ENCODE assay signal across 20 cellular contexts in genomic region chr13:49933511-49933910, GRCh38. TPM values are rescaled to one million over a fixed set of nuclear protein-coding genes. Genes with fewer than 3 reads are reported as not detected.
DNase-seq lines count a peak whose midpoint lies in the region; ATAC-seq lines count a peak whose summit lies in the region.
"Had no signal": no experiment of that assay in that cellular context is flagged by ENCODE, and none has a peak within 500 bp of the region (broad histone marks: within the 10 kb centered on the region; RNA-seq: fewer than 3 reads in every experiment).

No MANE protein-coding gene starts in this region.

- H2BK120ac ChIP-seq in mesenchymal stem cell (ENCODE audit: low read depth, low read length), result no peak overlapping the region

- peaks cover 54% of the 10 kb centered on the region for H3K79me2 ChIP-seq in GM23248 (ENCODE audit: insufficient read depth)

- H3F3A ChIP-seq in GM23248 (ENCODE audit: insufficient read depth), result peaks cover 13% of the 10 kb centered on the region

- H3K27ac ChIP-seq in GM23248, result no peak overlapping the region
- no peak overlapping the region for H3K27ac ChIP-seq in mesenchymal stem cell (ENCODE audit: low read length, poor library complexity, severe bottlenecking)
- no peak overlapping the region for H3K27ac ChIP-seq in CD4-positive, alpha-beta memory T cell (ENCODE audit: low read depth, low read length)

- DNase-seq in GM23248 (no peak), amniotic epithelial cell (ENCODE audit: low read depth) (peak; percentile 45), mesenchymal stem cell (peak; percentile 52)
- DNase-seq in CD4-positive, alpha-beta memory T cell, result no peak
- DNase-seq: CD8-positive, alpha-beta memory T cell; DND-41; GDM1; GOT3; NCI-H1417; NCI-H187 treated with DMSO at 0.1 percent for 48 hours; NCI-H446; NCI-H69; SHP77; SK-N-SH had no signal

- H2AK5ac ChIP-seq in mesenchymal stem cell (ENCODE audit: low read length, severe bottlenecking), result no peak overlapping the region

- ATAC-seq in GM18873 (IDR thresholded peaks at IDR 0.05; ENCODE audit: low FRiP score, unreplicated experiment) (no peak), HG03520 (IDR thresholded peaks at IDR 0.05; ENCODE audit: unreplicated experiment) (no peak), HG02852 (IDR thresholded peaks at IDR 0.05; ENCODE audit: unreplicated experiment) (no peak)
- ATAC-seq: GM12878, HepG2 had no signal

- POLR2A ChIA-PET in CD4-positive, alpha-beta memory T cell (lab: Charles Lee; ENCODE audit: partially characterized antibody), result interaction anchor here (0.7 kb wide), 1 partner anchor 11 kb away, joined by 3 read pairs; no protein-coding TSS in a partner anchor

- H4K20me1 ChIP-seq in GM23248 (ENCODE audit: insufficient read depth), result no peaks in the 10 kb centered on the region

- no peak overlapping the region for H3K4ac ChIP-seq in mesenchymal stem cell (ENCODE audit: low read depth in 1 of 2, low read length in 2 of 2)

- no peak overlapping the region for H4K8ac ChIP-seq in mesenchymal stem cell (ENCODE audit: low read length)

- H3K9ac ChIP-seq in GM23248, result no peak overlapping the region
- no peak overlapping the region for H3K9ac ChIP-seq in mesenchymal stem cell (ENCODE audit: low read length)
- H3K9ac ChIP-seq: SK-N-SH had no signal

- H2AFZ ChIP-seq in GM23248 (no peak overlapping the region), mesenchymal stem cell (ENCODE audit: low read depth, low read length) (no peak overlapping the region)

- H3K4me1 ChIP-seq in GM23248 (ENCODE audit: insufficient read depth), result peaks cover 18% of the 10 kb centered on the region
- H3K4me1 ChIP-seq in mesenchymal stem cell (ENCODE audit: control insufficient read depth, insufficient read depth, low read depth, low read length), result peaks cover 4% of the 10 kb centered on the region
- peaks cover 19% of the 10 kb centered on the region for H3K4me1 ChIP-seq in CD4-positive, alpha-beta memory T cell (ENCODE audit: insufficient read depth, low read length)

- no peak overlapping the region for H2BK12ac ChIP-seq in mesenchymal stem cell (ENCODE audit: low read length in 2 of 2)

- H3K27me3 Mint-ChIP-seq in CD4-positive, alpha-beta memory T cell, result no peaks in the 10 kb centered on the region
- H3K27me3 Mint-ChIP-seq: B cell; CD8-positive, alpha-beta memory T cell had no signal

- H3K27me3 ChIP-seq in GM23248 (replicated peaks; ENCODE audit: insufficient read depth), result no peaks in the 10 kb centered on the region
- no peaks in the 10 kb centered on the region for H3K27me3 ChIP-seq in mesenchymal stem cell (ENCODE audit: control insufficient read depth in 1 of 2, insufficient read depth in 1 of 2, low read length in 2 of 2)
- no peaks in the 10 kb centered on the region for H3K27me3 ChIP-seq in CD4-positive, alpha-beta memory T cell (ENCODE audit: insufficient read depth, low read length)

- H3K14ac ChIP-seq in mesenchymal stem cell (ENCODE audit: low read length in 2 of 2), result no peak overlapping the region

- H3K9me3 ChIP-seq in GM23248 (ENCODE audit: low read depth) (no peaks in the 10 kb centered on the region), mesenchymal stem cell (ENCODE audit: control insufficient read depth, low read length) (no peaks in the 10 kb centered on the region)
- H3K9me3 ChIP-seq in CD4-positive, alpha-beta memory T cell (ENCODE audit: control insufficient read depth in 1 of 2, low read length in 2 of 2), result no peaks in the 10 kb centered on the region
- H3K9me3 ChIP-seq: SK-N-SH had no signal

- H3K4me3 ChIP-seq in GM23248 (peak overlapping the region; percentile 22; the same call in 1 of the 2 replicates), mesenchymal stem cell (ENCODE audit: insufficient read depth in 1 of 2, low read depth in 1 of 2, low read length in 2 of 2) (no peak overlapping the region)
- H3K4me3 ChIP-seq in CD4-positive, alpha-beta memory T cell (ENCODE audit: low read length in 2 of 2), result no peak overlapping the region
- H3K4me3 ChIP-seq: GM12878 had no signal

- H3K9me3 Mint-ChIP-seq in CD4-positive, alpha-beta memory T cell, result no peaks in the 10 kb centered on the region

- H3K36me3 ChIP-seq in GM23248 (ENCODE audit: low read depth) (peaks cover 4% of the 10 kb centered on the region; the same call in 1 of the 2 replicates), mesenchymal stem cell (ENCODE audit: control insufficient read depth in 1 of 2, insufficient read depth in 2 of 2, low read depth in 1 of 2, low read length in 2 of 2) (peaks cover 0 to 15% of the 10 kb centered on the region in 2 experiments)
- H3K36me3 ChIP-seq in CD4-positive, alpha-beta memory T cell (ENCODE audit: insufficient read depth, low read length), result no peaks in the 10 kb centered on the region

- no peaks in the 10 kb centered on the region for H3K9me2 ChIP-seq in GM23248 (ENCODE audit: insufficient read depth)
- H3K9me2 ChIP-seq: SK-N-SH had no signal

- H4K91ac ChIP-seq in mesenchymal stem cell (ENCODE audit: low read length), result no peak overlapping the region

- H3K4me3 Mint-ChIP-seq in CD4-positive, alpha-beta memory T cell, result no peak overlapping the region
- H3K4me3 Mint-ChIP-seq: B cell had no signal

- peaks cover 0 to 13% of the 10 kb centered on the region in 2 donors for H3K36me3 Mint-ChIP-seq in CD4-positive, alpha-beta memory T cell

- CTCF ChIA-PET in CD4-positive, alpha-beta memory T cell (lab: Charles Lee; ENCODE audit: partially characterized antibody), result interaction anchor here (1.2 kb wide), 1 partner anchor 43 kb away, joined by 3 read pairs; no protein-coding TSS in a partner anchor

- H3K4me2 ChIP-seq in GM23248 (ENCODE audit: unreplicated experiment) (no peak overlapping the region), mesenchymal stem cell (ENCODE audit: low read length, poor library complexity, severe bottlenecking) (no peak overlapping the region)

- H3K23ac ChIP-seq in mesenchymal stem cell (ENCODE audit: low read length in 2 of 2), result no peak overlapping the region

- in situ Hi-C loops in GM23248 (cut with MboI), result no loop called here

- no peak overlapping the region for H3K18ac ChIP-seq in mesenchymal stem cell (ENCODE audit: low read depth in 1 of 2, low read length in 2 of 2)

- intact Hi-C loops in CD4-positive, alpha-beta memory T cell (cut with micrococcal nuclease), result loop anchor here (10.0 kb wide), 2 partner anchors 1891 to 1899 kb away; partner anchors contain the start of gene NUDT15

- H3K79me1 ChIP-seq in mesenchymal stem cell (replicated peaks; ENCODE audit: low read length, poor library complexity, severe bottlenecking), result peaks cover 20% of the 10 kb centered on the region

- no peak overlapping the region for H2BK5ac ChIP-seq in mesenchymal stem cell (ENCODE audit: low read depth, low read length, poor library complexity, severe bottlenecking)

- peaks cover 12 to 23% (median 15%) of the 10 kb centered on the region in 4 donors for H3K4me1 Mint-ChIP-seq in CD4-positive, alpha-beta memory T cell

- no peak overlapping the region for H2BK15ac ChIP-seq in mesenchymal stem cell (ENCODE audit: low read depth, poor library complexity, severe bottlenecking)

- H3K27ac Mint-ChIP-seq in CD4-positive, alpha-beta memory T cell, result no peak overlapping the region
- H3K27ac Mint-ChIP-seq: B cell had no signal

- 96 to 98% methylated on average over 5 to 7 of the region's 7 CpGs for WGBS in GM23248 (ENCODE audit: low coverage in 1 of 2, low lambda C conversion rate in 2 of 2, missing lambda C conversion rate in 2 of 2), 2 experiments
- 71% methylated on average over 2 of the region's 7 CpGs for WGBS in mesenchymal stem cell

RNA-seq across cellular contexts. Expression of gene SPRYD7, which starts 2.6 kb away (rescaled TPM):
- 8.1 and 9.0 TPM in 2 replicates for total RNA-seq in GM23248 (2014; rRNA removed; shearing (Covaris generic))
- polyA plus RNA-seq in GM23248 (2016; fragmentation: Nextera tagmentation; extraction: Ambion mirVana), result 15.8 and 16.6 TPM in 2 replicates
- polyA plus RNA-seq in mesenchymal stem cell (2013, experiment 1 of 2), result 14.3 TPM
- polyA plus RNA-seq in mesenchymal stem cell (2013, experiment 2 of 2), result 15.1 TPM
- 1 to 10 TPM; 3.3 to 5.1 TPM for total RNA-seq in CD4-positive, alpha-beta memory T cell
- polyA plus RNA-seq in CD4-positive, alpha-beta memory T cell, result 1 to 10 TPM; 3.0 to 3.2 TPM

Comparison
In these comparisons a context has a peak if more than half of its experiments do, and no peak if none do; other contexts are left out.
1. DNase-seq: peak in amniotic epithelial cell (single experiment) and mesenchymal stem cell (single experiment); none in GM23248 (single experiment) and CD4-positive, alpha-beta memory T cell (0 of 5).